Comparison of ENCODE assay signal across 19 cellular contexts in genomic region chr10:28571265-28571664, GRCh38. TPM values are rescaled to one million over a fixed set of nuclear protein-coding genes. Genes with fewer than 3 reads are reported as not detected.
DNase-seq lines count a peak whose midpoint lies in the region; ATAC-seq and TF ChIP-seq lines count a peak whose summit lies in the region.
"Had no signal": no experiment of that assay in that cellular context is flagged by ENCODE, and none has a peak within 500 bp of the region (broad histone marks: within the 10 kb centered on the region; RNA-seq: fewer than 3 reads in every experiment).

No MANE protein-coding gene starts in this region.

- H3K4me1 Mint-ChIP-seq in activated T-cell treated with anti-CD3 and anti-CD28 coated beads, Interleukin-2, amount 50 U/mL, for 24 hours (ENCODE audit: low read depth), result peaks cover 92% of the 10 kb centered on the region
- peaks cover 82% of the 10 kb centered on the region for H3K4me1 Mint-ChIP-seq in activated T-cell treated with anti-CD3 and anti-CD28 coated beads, Interleukin-2, amount 50 U/mL, for 72 hours (ENCODE audit: low read depth)
- H3K4me1 Mint-ChIP-seq in CD4-positive, alpha-beta T cell (ENCODE audit: low read depth), result peaks cover 92% of the 10 kb centered on the region
- H3K4me1 Mint-ChIP-seq in activated naive CD8-positive, alpha-beta T cell (ENCODE audit: low read depth), result peaks cover 89% of the 10 kb centered on the region
- H3K4me1 Mint-ChIP-seq in mesothelial cell of epicardium, result peaks cover 35% of the 10 kb centered on the region
- H3K4me1 Mint-ChIP-seq in activated T-helper 17 cell treated with anti-CD3 and anti-CD28 coated beads, Interleukin-2, amount 50 U/mL, for 72 hours, result peaks cover 46% of the 10 kb centered on the region

- no peak for ATAC-seq in activated T-cell treated with anti-CD3 and anti-CD28 coated beads, Interleukin-2, amount 50 U/mL, for 72 hours (replicated peaks in 1 of 2)
- no peak for ATAC-seq in CD4-positive, alpha-beta T cell (ENCODE audit: poor library complexity)
- ATAC-seq in HG02763 (IDR thresholded peaks at IDR 0.05; ENCODE audit: unreplicated experiment), result no peak
- ATAC-seq in activated T-helper 17 cell treated with anti-CD3 and anti-CD28 coated beads, Interleukin-2, amount 50 U/mL, for 72 hours (replicated peaks), result no peak
- ATAC-seq in HG03097 (IDR thresholded peaks at IDR 0.05; ENCODE audit: low FRiP score, unreplicated experiment), result no peak

- H3K27ac ChIP-seq in CD4-positive, alpha-beta T cell (ENCODE audit: low read depth, low read length), result no peak overlapping the region
- H3K27ac ChIP-seq: BLaER1 had no signal

- H3K27ac Mint-ChIP-seq in activated T-cell treated with anti-CD3 and anti-CD28 coated beads, Interleukin-2, amount 50 U/mL, for 24 hours, result peak overlapping the region; percentile 13
- no peak overlapping the region for H3K27ac Mint-ChIP-seq in activated T-cell treated with anti-CD3 and anti-CD28 coated beads, Interleukin-2, amount 50 U/mL, for 72 hours
- H3K27ac Mint-ChIP-seq in CD4-positive, alpha-beta T cell, result peak overlapping the region; percentile 3
- H3K27ac Mint-ChIP-seq in activated naive CD8-positive, alpha-beta T cell, result peak overlapping the region; percentile 41
- H3K27ac Mint-ChIP-seq in mesothelial cell of epicardium, result peak overlapping the region; percentile 9
- H3K27ac Mint-ChIP-seq in activated T-helper 17 cell treated with anti-CD3 and anti-CD28 coated beads, Interleukin-2, amount 50 U/mL, for 72 hours, result no peak overlapping the region

- H3K9me3 ChIP-seq in CD4-positive, alpha-beta T cell (ENCODE audit: control insufficient read depth, low read length), result no peaks in the 10 kb centered on the region
- H3K9me3 ChIP-seq: BLaER1 had no signal

- CTCF ChIA-PET in CD4-positive, alpha-beta T cell (lab: Charles Lee), result interaction anchor here (1.0 kb wide), 1 partner anchor 32 kb away, joined by 3 read pairs; no protein-coding TSS in a partner anchor

- intact Hi-C loops in CD4-positive, alpha-beta T cell (cut with DNase I, micrococcal nuclease), result no loop called here

- POLR2A ChIA-PET in CD4-positive, alpha-beta T cell (lab: Charles Lee), result interaction anchor here (1.5 kb wide), 1 partner anchor 17 kb away, joined by 6 read pairs; no protein-coding TSS in a partner anchor

- no peak for DNase-seq in activated T-cell treated with anti-CD3 and anti-CD28 coated beads, Interleukin-2, amount 50 U/mL, for 24 hours
- DNase-seq in activated T-cell treated with anti-CD3 and anti-CD28 coated beads, Interleukin-2, amount 50 U/mL, for 72 hours, result no peak
- DNase-seq in CD4-positive, alpha-beta T cell, result no peak
- DNase-seq in mesothelial cell of epicardium (ENCODE audit: low spot score in 2 of 2, unreplicated experiment in 2 of 2), result no peak
- DNase-seq: DMS79, GOT3, KG1, MV-4-11, NCI-H187, NCI-H2107, NCI-H226, NCI-H524, RPMI8226, SIG-M5 had no signal

- no peaks in the 10 kb centered on the region for H3K27me3 Mint-ChIP-seq in activated T-cell treated with anti-CD3 and anti-CD28 coated beads, Interleukin-2, amount 50 U/mL, for 24 hours
- no peaks in the 10 kb centered on the region for H3K27me3 Mint-ChIP-seq in activated T-cell treated with anti-CD3 and anti-CD28 coated beads, Interleukin-2, amount 50 U/mL, for 72 hours (ENCODE audit: low read depth)
- H3K27me3 Mint-ChIP-seq in CD4-positive, alpha-beta T cell, result no peaks in the 10 kb centered on the region
- no peaks in the 10 kb centered on the region for H3K27me3 Mint-ChIP-seq in activated naive CD8-positive, alpha-beta T cell
- no peaks in the 10 kb centered on the region for H3K27me3 Mint-ChIP-seq in mesothelial cell of epicardium (ENCODE audit: low read depth)
- H3K27me3 Mint-ChIP-seq in activated T-helper 17 cell treated with anti-CD3 and anti-CD28 coated beads, Interleukin-2, amount 50 U/mL, for 72 hours, result no peaks in the 10 kb centered on the region

- no peaks in the 10 kb centered on the region for H3K27me3 ChIP-seq in CD4-positive, alpha-beta T cell (ENCODE audit: control insufficient read depth, insufficient read depth, low read length)
- H3K27me3 ChIP-seq: BLaER1 had no signal

- peaks cover 91% of the 10 kb centered on the region for H3K36me3 Mint-ChIP-seq in activated T-cell treated with anti-CD3 and anti-CD28 coated beads, Interleukin-2, amount 50 U/mL, for 24 hours (ENCODE audit: low read depth)
- H3K36me3 Mint-ChIP-seq in activated T-cell treated with anti-CD3 and anti-CD28 coated beads, Interleukin-2, amount 50 U/mL, for 72 hours (ENCODE audit: insufficient read depth in 2 of 2), result peaks cover 3 to 34% of the 10 kb centered on the region in 2 donors
- H3K36me3 Mint-ChIP-seq in CD4-positive, alpha-beta T cell (ENCODE audit: low read depth), result peaks cover 88% of the 10 kb centered on the region
- H3K36me3 Mint-ChIP-seq in activated naive CD8-positive, alpha-beta T cell, result peaks cover 11% of the 10 kb centered on the region
- H3K36me3 Mint-ChIP-seq in mesothelial cell of epicardium, result peaks cover 19% of the 10 kb centered on the region
- peaks cover 94% of the 10 kb centered on the region for H3K36me3 Mint-ChIP-seq in activated T-helper 17 cell treated with anti-CD3 and anti-CD28 coated beads, Interleukin-2, amount 50 U/mL, for 72 hours (ENCODE audit: low read depth)

- H3K9me3 Mint-ChIP-seq in activated T-cell treated with anti-CD3 and anti-CD28 coated beads, Interleukin-2, amount 50 U/mL, for 24 hours, result no peaks in the 10 kb centered on the region
- no peaks in the 10 kb centered on the region for H3K9me3 Mint-ChIP-seq in activated T-cell treated with anti-CD3 and anti-CD28 coated beads, Interleukin-2, amount 50 U/mL, for 72 hours
- no peaks in the 10 kb centered on the region for H3K9me3 Mint-ChIP-seq in CD4-positive, alpha-beta T cell
- no peaks in the 10 kb centered on the region for H3K9me3 Mint-ChIP-seq in activated naive CD8-positive, alpha-beta T cell (ENCODE audit: low read depth)
- no peaks in the 10 kb centered on the region for H3K9me3 Mint-ChIP-seq in mesothelial cell of epicardium
- H3K9me3 Mint-ChIP-seq in activated T-helper 17 cell treated with anti-CD3 and anti-CD28 coated beads, Interleukin-2, amount 50 U/mL, for 72 hours, result no peaks in the 10 kb centered on the region

- no peak for TF ChIP-seq CTCF in CD4-positive, alpha-beta T cell (IDR thresholded peaks at IDR 0.05)
- TF ChIP-seq CTCF in mesothelial cell of epicardium (IDR thresholded peaks at IDR 0.05; ENCODE audit: unreplicated experiment), result no peak

- no peak overlapping the region for H3K4me3 Mint-ChIP-seq in activated T-cell treated with anti-CD3 and anti-CD28 coated beads, Interleukin-2, amount 50 U/mL, for 24 hours
- no peak overlapping the region for H3K4me3 Mint-ChIP-seq in activated T-cell treated with anti-CD3 and anti-CD28 coated beads, Interleukin-2, amount 50 U/mL, for 72 hours
- H3K4me3 Mint-ChIP-seq in CD4-positive, alpha-beta T cell, result no peak overlapping the region
- H3K4me3 Mint-ChIP-seq in activated naive CD8-positive, alpha-beta T cell, result peak overlapping the region; percentile 51
- H3K4me3 Mint-ChIP-seq in mesothelial cell of epicardium, result no peak overlapping the region
- H3K4me3 Mint-ChIP-seq in activated T-helper 17 cell treated with anti-CD3 and anti-CD28 coated beads, Interleukin-2, amount 50 U/mL, for 72 hours, result no peak overlapping the region

RNA-seq across cellular contexts. Expression of gene WAC, which starts 38.3 kb away (rescaled TPM):
- 100 to 1,000 TPM; 173 to 194 TPM for total RNA-seq in activated T-cell treated with anti-CD3 and anti-CD28 coated beads, Interleukin-2, amount 50 U/mL, for 72 hours
- 100 to 1,000 TPM; 169 to 177 TPM for total RNA-seq in CD4-positive, alpha-beta T cell
- total RNA-seq in mesothelial cell of epicardium, result 133 to 141 TPM (median 139 TPM) in 3 replicates
- 100 to 1,000 TPM; 119 to 123 TPM for total RNA-seq in activated T-helper 17 cell treated with anti-CD3 and anti-CD28 coated beads, Interleukin-2, amount 50 U/mL, for 72 hours

Comparison
In these comparisons a context has a peak if more than half of its experiments do, and no peak if none do; other contexts are left out.
1. H3K27ac Mint-ChIP-seq: peak in activated T-cell treated with anti-CD3 and anti-CD28 coated beads, Interleukin-2, amount 50 U/mL, for 24 hours (single experiment), CD4-positive, alpha-beta T cell (single experiment), activated naive CD8-positive, alpha-beta T cell (single experiment) and mesothelial cell of epicardium (single experiment); none in activated T-cell treated with anti-CD3 and anti-CD28 coated beads, Interleukin-2, amount 50 U/mL, for 72 hours (single experiment) and activated T-helper 17 cell treated with anti-CD3 and anti-CD28 coated beads, Interleukin-2, amount 50 U/mL, for 72 hours (single experiment).